Comparison of ENCODE assay signal across 8 cellular contexts in genomic region chr7:56051339-56052191, GRCh38. TPM values are rescaled to one million over a fixed set of nuclear protein-coding genes. Genes with fewer than 3 reads are reported as not detected.
A peak's percentile ranks its signal among the peaks of the same experiment; 100 is the strongest.
DNase-seq lines count a peak whose midpoint lies in the region; ATAC-seq lines count a peak whose summit lies in the region.

A gene with protein sequence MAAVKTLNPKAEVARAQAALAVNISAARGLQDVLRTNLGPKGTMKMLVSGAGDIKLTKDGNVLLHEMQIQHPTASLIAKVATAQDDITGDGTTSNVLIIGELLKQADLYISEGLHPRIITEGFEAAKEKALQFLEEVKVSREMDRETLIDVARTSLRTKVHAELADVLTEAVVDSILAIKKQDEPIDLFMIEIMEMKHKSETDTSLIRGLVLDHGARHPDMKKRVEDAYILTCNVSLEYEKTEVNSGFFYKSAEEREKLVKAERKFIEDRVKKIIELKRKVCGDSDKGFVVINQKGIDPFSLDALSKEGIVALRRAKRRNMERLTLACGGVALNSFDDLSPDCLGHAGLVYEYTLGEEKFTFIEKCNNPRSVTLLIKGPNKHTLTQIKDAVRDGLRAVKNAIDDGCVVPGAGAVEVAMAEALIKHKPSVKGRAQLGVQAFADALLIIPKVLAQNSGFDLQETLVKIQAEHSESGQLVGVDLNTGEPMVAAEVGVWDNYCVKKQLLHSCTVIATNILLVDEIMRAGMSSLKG (plus strand): TSS chr7:56051765. CDS start chr7:56051849, 84 bp downstream.
PSPH (minus strand) TSS chr7:56051444; CDS start chr7:56021212, 30,232 bp downstream.

- no peaks in the 10 kb centered on the region for H3K27me3 ChIP-seq in mesenchymal stem cell (ENCODE audit: control insufficient read depth in 1 of 2, insufficient read depth in 1 of 2, low read length in 2 of 2)

- WGBS in mesenchymal stem cell = under 1% methylated on average over 96 of the region's 97 CpGs

- peak within 1 kb of the TSS in 1 of 2 experiments; percentile 83 for H3K23ac ChIP-seq in mesenchymal stem cell (ENCODE audit: low read length in 2 of 2)

- peak within 1 kb of the TSS; percentile 100 for H3K9ac ChIP-seq in mesenchymal stem cell (ENCODE audit: low read length)

- H2BK5ac ChIP-seq in mesenchymal stem cell (ENCODE audit: low read depth, low read length, poor library complexity, severe bottlenecking) = peak within 1 kb of the TSS; percentile 87

- H3K4me2 ChIP-seq in mesenchymal stem cell (ENCODE audit: low read length, poor library complexity, severe bottlenecking) = peak within 1 kb of the TSS; percentile 67

- peak within 1 kb of the TSS; percentile 91 to 99 for H3K18ac ChIP-seq in mesenchymal stem cell (ENCODE audit: low read depth in 1 of 2, low read length in 2 of 2)

- H3K4me1 ChIP-seq in mesenchymal stem cell (ENCODE audit: control insufficient read depth, insufficient read depth, low read depth, low read length) = peaks cover 20% of the 10 kb centered on the region

- peak within 1 kb of the TSS; percentile 98 for H3K4me3 ChIP-seq in mesenchymal stem cell (ENCODE audit: insufficient read depth in 1 of 2, low read depth in 1 of 2, low read length in 2 of 2)

- ATAC-seq in GM21360 (IDR thresholded peaks at IDR 0.05; ENCODE audit: unreplicated experiment) = peak; percentile 93
- peak; percentile 90 for ATAC-seq in effector memory CD8-positive, alpha-beta T cell (replicated peaks)

- no peaks in the 10 kb centered on the region for H3K79me1 ChIP-seq in mesenchymal stem cell (replicated peaks; ENCODE audit: low read length, poor library complexity, severe bottlenecking)

- H3K4me3 Mint-ChIP-seq in effector memory CD8-positive, alpha-beta T cell = peak within 1 kb of the TSS; percentile 84 to 93

- H3K9me3 Mint-ChIP-seq in effector memory CD8-positive, alpha-beta T cell = no peaks in the 10 kb centered on the region

- peak within 1 kb of the TSS; percentile 90 for H4K8ac ChIP-seq in mesenchymal stem cell (ENCODE audit: low read length)

- H2AFZ ChIP-seq in mesenchymal stem cell (ENCODE audit: low read depth, low read length) = peak within 1 kb of the TSS; percentile 93

- peak within 1 kb of the TSS; percentile 85 to 95 for H3K27ac Mint-ChIP-seq in effector memory CD8-positive, alpha-beta T cell

- peak within 1 kb of the TSS; percentile 86 for H2AK5ac ChIP-seq in mesenchymal stem cell (ENCODE audit: low read length, severe bottlenecking)

- no peaks in the 10 kb centered on the region for H3K27me3 Mint-ChIP-seq in effector memory CD8-positive, alpha-beta T cell

- H3K4me1 Mint-ChIP-seq in effector memory CD8-positive, alpha-beta T cell (ENCODE audit: low read depth in 2 of 2) = peaks cover 11 to 22% of the 10 kb centered on the region in 2 donors

- peak; percentile 99 for DNase-seq in COLO668 (lab: John Stamatoyannopoulos, UW; ENCODE audit: unreplicated experiment)
- peak; percentile 99 for DNase-seq in HT1080 (ENCODE audit: low read depth)
- peak; percentile 93 for DNase-seq in NOMO-1 treated with DMSO at 0.1 percent for 48 hours (lab: John Stamatoyannopoulos, UW; ENCODE audit: unreplicated experiment)
- DNase-seq in activated CD8-positive, alpha-beta memory T cell treated with anti-CD3 and anti-CD28 coated beads for 4 hours (ENCODE audit: low read depth in 2 of 2) = peak; percentile 83 to 87
- DNase-seq in effector memory CD8-positive, alpha-beta T cell = peak; percentile 75 to 78 (median 78)
- DNase-seq in mesenchymal stem cell = peak; percentile 99
- peak; percentile 89 for DNase-seq in stimulated activated CD8-positive, alpha-beta memory T cell treated with anti-CD3 and anti-CD28 coated beads, Interleukin-12 subunit alpha, Interleukin-12 subunit beta, amount 100 ng/mL, for 4 hours (ENCODE audit: low read depth)

- no peak within 1 kb of the TSS for H2BK15ac ChIP-seq in mesenchymal stem cell (ENCODE audit: low read depth, poor library complexity, severe bottlenecking)

- peak within 1 kb of the TSS; percentile 72 to 82 for H2BK12ac ChIP-seq in mesenchymal stem cell (ENCODE audit: low read length in 2 of 2)

- H3K36me3 Mint-ChIP-seq in effector memory CD8-positive, alpha-beta T cell (ENCODE audit: insufficient read depth) = peaks cover 33% of the 10 kb centered on the region

- peak within 1 kb of the TSS; percentile 75 for H2BK120ac ChIP-seq in mesenchymal stem cell (ENCODE audit: low read depth, low read length)

- no peaks in the 10 kb centered on the region for H3K9me3 ChIP-seq in mesenchymal stem cell (ENCODE audit: control insufficient read depth, low read length)

- H3K27ac ChIP-seq in mesenchymal stem cell (ENCODE audit: low read length, poor library complexity, severe bottlenecking) = peak within 1 kb of the TSS; percentile 94

- H3K4ac ChIP-seq in mesenchymal stem cell (ENCODE audit: low read depth in 1 of 2, low read length in 2 of 2) = peak within 1 kb of the TSS; percentile 90 to 99

- H3K14ac ChIP-seq in mesenchymal stem cell (ENCODE audit: low read length in 2 of 2) = peak within 1 kb of the TSS in 1 of 2 experiments; percentile 99

- peaks cover 7 to 39% of the 10 kb centered on the region in 2 experiments for H3K36me3 ChIP-seq in mesenchymal stem cell (ENCODE audit: control insufficient read depth in 1 of 2, insufficient read depth in 2 of 2, low read depth in 1 of 2, low read length in 2 of 2)

- peak within 1 kb of the TSS; percentile 95 for H4K91ac ChIP-seq in mesenchymal stem cell (ENCODE audit: low read length)

RNA-seq across cellular contexts. Expression of the first gene that starts in this region (rescaled TPM):
- total RNA-seq in HT1080 (2014; rRNA removed; shearing (Covaris generic)) = 376 and 435 TPM in 2 replicates
- 333 and 336 TPM in 2 replicates for polyA plus RNA-seq in HT1080 (2015; cell fraction: cytosol; rRNA removed)
- polyA plus RNA-seq in HT1080 (2015; cell fraction: nucleus; rRNA removed) = 501 and 505 TPM in 2 replicates
- 153 TPM for polyA plus RNA-seq in mesenchymal stem cell (2013, experiment 1 of 2)
- 160 TPM for polyA plus RNA-seq in mesenchymal stem cell (2013, experiment 2 of 2)

RNA-seq across cellular contexts. Expression of gene PSPH, which starts in this region (rescaled TPM):
- total RNA-seq in HT1080 (2014; rRNA removed; shearing (Covaris generic)) = 84.6 and 90.8 TPM in 2 replicates
- polyA plus RNA-seq in HT1080 (2015; cell fraction: cytosol; rRNA removed) = 66.4 and 67.4 TPM in 2 replicates
- 47.7 and 47.9 TPM in 2 replicates for polyA plus RNA-seq in HT1080 (2015; cell fraction: nucleus; rRNA removed)
- polyA plus RNA-seq in mesenchymal stem cell (2013, experiment 1 of 2) = 17.2 TPM
- polyA plus RNA-seq in mesenchymal stem cell (2013, experiment 2 of 2) = 18.2 TPM

Comparison
In these comparisons a context has a peak if more than half of its experiments do, and no peak if none do; other contexts are left out.
1. Peak in every context shown above with its lines: DNase-seq, ATAC-seq, H3K4me3 ChIP-seq and H3K27ac ChIP-seq.